Comparison of ENCODE assay signal across 12 cellular contexts in the genomic region with DNA sequence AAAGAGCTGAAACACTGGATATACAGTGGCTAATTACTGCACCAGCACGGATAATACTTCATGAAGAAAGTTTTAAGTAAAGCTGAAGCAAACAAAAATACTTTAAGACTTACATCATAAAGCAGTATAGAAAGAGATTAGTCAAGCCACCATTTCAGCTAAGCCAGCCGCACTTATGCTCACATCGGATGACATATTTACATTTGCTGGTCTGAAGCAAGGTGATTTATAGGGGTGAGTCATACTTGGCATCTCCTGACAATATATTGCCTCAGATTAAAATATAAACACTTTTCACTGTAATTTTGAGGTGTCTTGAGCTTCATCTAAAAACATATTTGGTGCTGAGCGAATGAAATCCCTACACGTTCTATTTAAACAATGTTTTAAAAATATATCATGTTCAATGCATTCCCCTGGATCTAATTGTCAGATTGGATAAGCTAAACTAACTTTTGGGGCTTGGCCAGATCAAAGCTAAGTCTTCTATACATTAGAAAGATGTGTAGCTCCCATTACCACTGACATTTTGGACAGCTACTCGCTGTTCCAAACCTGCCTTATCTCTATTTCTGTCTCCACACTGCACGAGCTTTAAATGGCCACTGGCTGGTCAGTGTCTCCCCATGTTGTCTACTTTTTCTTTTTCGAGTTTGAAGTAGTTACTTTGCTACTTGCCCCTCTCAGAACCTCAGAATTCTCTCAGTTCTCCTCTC.
DNase-seq lines count a peak whose midpoint lies in the region; ATAC-seq and TF ChIP-seq lines count a peak whose summit lies in the region.
"Had no signal": no experiment of that assay in that cellular context is flagged by ENCODE, and none has a peak within 500 bp of the region (broad histone marks: within the 10 kb centered on the region; RNA-seq: fewer than 3 reads in every experiment).

No MANE protein-coding gene starts in this region.

- H3K4me3 ChIP-seq in breast epithelium = no peak overlapping the region
- H3K4me3 ChIP-seq in smooth muscle cell = no peak overlapping the region

- BruUV-seq in MCF 10A (replicated peaks; lab: Mats Ljungman, UMichigan) = no TSS peak

- CTCF ChIA-PET in MCF 10A (lab: Yijun Ruan, JAX) = interaction anchor here (0.8 kb wide), 1 partner anchor 60 kb away, joined by 4 read pairs; no protein-coding TSS in a partner anchor

- no peaks in the 10 kb centered on the region for H3K36me3 Mint-ChIP-seq in MCF 10A (ENCODE audit: insufficient read depth, unreplicated experiment)

- no peak overlapping the region for H3K27ac Mint-ChIP-seq in MCF 10A (ENCODE audit: low read depth, unreplicated experiment)
- H3K27ac Mint-ChIP-seq: activated B cell treated with CpG ODN at 0.5 μM for 24 hours had no signal

- H3K4me1 Mint-ChIP-seq in MCF 10A (ENCODE audit: insufficient read depth, unreplicated experiment) = peaks cover 14% of the 10 kb centered on the region
- H3K4me1 Mint-ChIP-seq: activated B cell treated with CpG ODN at 0.5 μM for 24 hours had no signal

- no peaks in the 10 kb centered on the region for H4K20me1 ChIP-seq in smooth muscle cell (ENCODE audit: low read depth)

- H3K27ac ChIP-seq in breast epithelium = no peak overlapping the region
- no peak overlapping the region for H3K27ac ChIP-seq in epithelial cell of prostate
- peak overlapping the region; percentile 46 for H3K27ac ChIP-seq in smooth muscle cell (ENCODE audit: low read depth)

- H3K27me3 Mint-ChIP-seq in MCF 10A (ENCODE audit: insufficient read depth, unreplicated experiment) = no peaks in the 10 kb centered on the region
- H3K27me3 Mint-ChIP-seq: activated B cell treated with CpG ODN at 0.5 μM for 24 hours had no signal

- H3K4me2 ChIP-seq in smooth muscle cell = peak overlapping the region; percentile 57

- TF ChIP-seq CTCF in MCF 10A (IDR thresholded peaks at IDR 0.05; ENCODE audit: unreplicated experiment) (no peak), breast epithelium (IDR thresholded peaks at IDR 0.05) (no peak), smooth muscle cell (IDR thresholded peaks at IDR 0.05; ENCODE audit: borderline replicate concordance, insufficient read depth, poor library complexity, severe bottlenecking) (no peak)

- H3K27me3 ChIP-seq in breast epithelium = no peaks in the 10 kb centered on the region
- no peaks in the 10 kb centered on the region for H3K27me3 ChIP-seq in smooth muscle cell (ENCODE audit: low read depth)

- WGBS in smooth muscle cell (ENCODE audit: low lambda C conversion rate) = 39% methylated on average over 8 of the region's 8 CpGs

- POLR2A ChIA-PET in MCF 10A (lab: Yijun Ruan, JAX) = interaction anchor here (0.6 to 0.8 kb wide), 2 partner anchors 16 to 283 kb away, joined by 3 read pairs; no protein-coding TSS in a partner anchor

- no peaks in the 10 kb centered on the region for H3K4me1 ChIP-seq in breast epithelium
- H3K4me1 ChIP-seq in smooth muscle cell (ENCODE audit: low read depth) = peaks cover 2% of the 10 kb centered on the region

- H3K36me3 ChIP-seq in breast epithelium (no peaks in the 10 kb centered on the region), smooth muscle cell (ENCODE audit: low read depth) (no peaks in the 10 kb centered on the region)

- intact Hi-C loops in MCF 10A (cut with micrococcal nuclease) (no loop called here), breast epithelium (cut with DNase I; ENCODE audit: low total_unique reads) (no loop called here)

- H3F3A ChIP-seq in smooth muscle cell (ENCODE audit: low read depth) = no peaks in the 10 kb centered on the region

- no peaks in the 10 kb centered on the region for H3K9me3 ChIP-seq in breast epithelium
- no peaks in the 10 kb centered on the region for H3K9me3 ChIP-seq in smooth muscle cell (replicated peaks; ENCODE audit: low read depth)

- no peak for TF ChIP-seq POLR2A in breast epithelium (IDR thresholded peaks at IDR 0.05)

- no peak overlapping the region for H3K4me3 Mint-ChIP-seq in MCF 10A (ENCODE audit: unreplicated experiment)
- H3K4me3 Mint-ChIP-seq: activated B cell treated with CpG ODN at 0.5 μM for 24 hours had no signal

- peaks cover 20% of the 10 kb centered on the region for H3K9me3 Mint-ChIP-seq in MCF 10A (ENCODE audit: unreplicated experiment)
- H3K9me3 Mint-ChIP-seq: activated B cell treated with CpG ODN at 0.5 μM for 24 hours had no signal

- no peaks in the 10 kb centered on the region for H3K79me2 ChIP-seq in smooth muscle cell (ENCODE audit: low read depth)

- ATAC-seq in HG02938 (IDR thresholded peaks at IDR 0.05; ENCODE audit: unreplicated experiment) (no peak), GM18511 (IDR thresholded peaks at IDR 0.05; ENCODE audit: unreplicated experiment) (no peak)

- peak; percentile 82 for DNase-seq in MCF 10A (ENCODE audit: unreplicated experiment)
- no peak for DNase-seq in breast epithelium (ENCODE audit: low spot score in 2 of 2)
- peak; percentile 36 for DNase-seq in NCI-H460 (ENCODE audit: extremely low read depth, low read depth)
- peak; percentile 61 for DNase-seq in epithelial cell of prostate (ENCODE audit: low read depth, low spot score)
- no peak for DNase-seq in smooth muscle cell (lab: John Stamatoyannopoulos, UW; ENCODE audit: unreplicated experiment)
- no peak for DNase-seq in NCI-H187 (lab: John Stamatoyannopoulos, UW)
- DNase-seq: activated B cell treated with CpG ODN at 0.5 μM for 24 hours; activated naive CD4-positive, alpha-beta T cell treated with Interleukin-2 at 50 U/mL for 16 hours; head of caudate nucleus; KG1 had no signal

- no peak overlapping the region for H3K9ac ChIP-seq in smooth muscle cell (ENCODE audit: low read depth)

- no peak overlapping the region for H2AFZ ChIP-seq in smooth muscle cell (ENCODE audit: low read depth)

Comparison
In these comparisons a context has a peak if more than half of its experiments do, and no peak if none do; other contexts are left out.
1. DNase-seq: peak in MCF 10A (single experiment), NCI-H460 (single experiment) and epithelial cell of prostate (single experiment); none in breast epithelium (0 of 2), smooth muscle cell (single experiment) and NCI-H187 (0 of 2).